16 cellular contexts compared by ENCODE assay signal in the genomic region with DNA sequence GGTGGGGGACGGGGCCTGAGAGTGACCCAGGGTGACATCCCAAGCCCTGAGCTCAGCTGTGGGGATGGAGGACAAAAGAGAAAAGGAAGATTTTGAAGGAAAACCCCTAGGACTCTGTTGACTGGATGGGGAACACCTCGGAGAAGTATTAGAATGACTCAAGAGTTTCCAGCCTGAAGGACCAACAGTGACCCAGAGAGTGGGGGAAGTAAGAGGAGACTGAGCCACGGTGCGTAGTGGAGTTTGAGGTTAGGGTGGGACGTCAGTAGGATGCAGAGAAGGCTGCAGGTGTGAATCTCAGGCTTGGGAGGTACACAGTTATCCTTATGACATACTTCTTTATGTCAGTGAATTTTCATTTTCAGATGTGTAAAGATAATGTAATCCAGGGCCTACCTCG.
DNase-seq lines count a peak whose midpoint lies in the region; ATAC-seq and TF ChIP-seq lines count a peak whose summit lies in the region.
"Had no signal": no experiment of that assay in that cellular context is flagged by ENCODE, and none has a peak within 500 bp of the region (broad histone marks: within the 10 kb centered on the region; RNA-seq: fewer than 3 reads in every experiment).

No MANE protein-coding gene starts in this region.

- H3K9ac ChIP-seq in SK-N-SH, result no peak overlapping the region
- H3K9ac ChIP-seq: BLaER1 treated with 17β-estradiol and CSF1 and Interleukin-3, amounts not matched to agents 10 nM and 100 nM; GM23248 had no signal

- CTCF ChIA-PET in GM10248 (lab: Yijun Ruan, JAX), result interaction anchor here (1.2 to 1.4 kb wide), 2 partner anchors 66 to 93 kb away, joined by 3 read pairs; no protein-coding TSS in a partner anchor
- CTCF ChIA-PET in SK-N-SH (lab: Yijun Ruan, JAX), result no interaction called here

- TF ChIP-seq EP300 in SK-N-SH (IDR thresholded peaks at IDR 0.05; ENCODE audit: borderline replicate concordance in 1 of 2, low read depth in 1 of 2, low read length in 1 of 2), result no peak
- TF ChIP-seq EP300 in esophagus muscularis mucosa (IDR thresholded peaks at IDR 0.05), result no peak

- 92% methylated on average over 6 of the region's 6 CpGs for WGBS in SK-N-SH (ENCODE audit: low lambda C conversion rate)
- 87% methylated on average over 6 of the region's 6 CpGs for WGBS in esophagus muscularis mucosa

- no peaks in the 10 kb centered on the region for H3K36me3 ChIP-seq in SK-N-SH (replicated peaks in 1 of 2; ENCODE audit: control insufficient read depth in 1 of 2, insufficient read depth in 2 of 2, low read length in 1 of 2)
- no peaks in the 10 kb centered on the region for H3K36me3 ChIP-seq in esophagus muscularis mucosa

- peak overlapping the region; percentile 30 for H3K4me3 Mint-ChIP-seq in activated naive CD8-positive, alpha-beta T cell treated with anti-CD3 and anti-CD28 coated beads for 36 hours
- H3K4me3 Mint-ChIP-seq in neural crest cell, result no peak overlapping the region

- H3F3A ChIP-seq in SK-N-SH (replicated peaks; ENCODE audit: insufficient read depth), result peaks cover 8% of the 10 kb centered on the region

- peak; percentile 62 for ATAC-seq in GM21529 (IDR thresholded peaks at IDR 0.05; ENCODE audit: unreplicated experiment)
- no peak for ATAC-seq in HG02938 (IDR thresholded peaks at IDR 0.05; ENCODE audit: unreplicated experiment)
- ATAC-seq: left cardiac atrium had no signal

- H3K27me3 Mint-ChIP-seq in activated naive CD8-positive, alpha-beta T cell treated with anti-CD3 and anti-CD28 coated beads for 36 hours, result no peaks in the 10 kb centered on the region
- no peaks in the 10 kb centered on the region for H3K27me3 Mint-ChIP-seq in neural crest cell (ENCODE audit: low read depth)

- H3K27me3 ChIP-seq in SK-N-SH (ENCODE audit: insufficient read depth), result no peaks in the 10 kb centered on the region
- H3K27me3 ChIP-seq in esophagus muscularis mucosa, result no peaks in the 10 kb centered on the region
- H3K27me3 ChIP-seq: BLaER1 treated with 17β-estradiol and CSF1 and Interleukin-3, amounts not matched to agents 10 nM and 100 nM; testis had no signal

- POLR2A ChIA-PET in GM10248 (lab: Yijun Ruan, JAX), result no interaction called here
- POLR2A ChIA-PET in SK-N-SH (lab: Yijun Ruan, JAX), result no interaction called here

- H3K4me1 Mint-ChIP-seq in activated naive CD8-positive, alpha-beta T cell treated with anti-CD3 and anti-CD28 coated beads for 36 hours, result peaks cover 94% of the 10 kb centered on the region
- peaks cover 31% of the 10 kb centered on the region for H3K4me1 Mint-ChIP-seq in neural crest cell

- H3K9me2 ChIP-seq in SK-N-SH, result no peaks in the 10 kb centered on the region

- TF ChIP-seq POLR2A in esophagus muscularis mucosa (IDR thresholded peaks at IDR 0.05; ENCODE audit: low read depth), result no peak

- intact Hi-C loops in esophagus muscularis mucosa (cut with DNase I), result no loop called here

- peaks cover 35% of the 10 kb centered on the region; the same call in 1 of the 2 replicates for H3K79me2 ChIP-seq in SK-N-SH (ENCODE audit: insufficient read depth)

- H3K4me3 ChIP-seq in SK-N-SH (ENCODE audit: low read depth in 2 of 2, low read length in 1 of 2), result no peak overlapping the region
- H3K4me3 ChIP-seq in esophagus muscularis mucosa, result no peak overlapping the region
- H3K4me3 ChIP-seq: BLaER1 treated with 17β-estradiol and CSF1 and Interleukin-3, amounts not matched to agents 10 nM and 100 nM; GM23248; testis had no signal

- DNase-seq in GM10248 (ENCODE audit: extremely low spot score) (peak; percentile 44), neural crest cell (ENCODE audit: low read depth, low spot score) (no peak), SK-N-SH (no peak), NCI-H2227 treated with DMSO at 0.1 percent for 48 hours (lab: John Stamatoyannopoulos, UW) (no peak), esophagus muscularis mucosa (ENCODE audit: extremely low spot score) (no peak)
- DNase-seq in activated naive CD8-positive, alpha-beta T cell treated with anti-CD3 and anti-CD28 coated beads for 36 hours, result no peak
- DNase-seq: aorta, DND-41, GM23248, hypothalamus, KG1, left cardiac atrium, testis had no signal

- H3K27ac Mint-ChIP-seq in activated naive CD8-positive, alpha-beta T cell treated with anti-CD3 and anti-CD28 coated beads for 36 hours, result peak overlapping the region; percentile 89
- H3K27ac Mint-ChIP-seq in neural crest cell (ENCODE audit: unreplicated experiment), result peak overlapping the region; percentile 5

- H3K4me1 ChIP-seq in SK-N-SH (ENCODE audit: control insufficient read depth in 1 of 2, insufficient read depth in 2 of 2, low read depth in 1 of 2, low read length in 1 of 2), result peaks cover 16 to 18% of the 10 kb centered on the region in 2 experiments; a peak in 2 of 4 replicates
- H3K4me1 ChIP-seq in esophagus muscularis mucosa, result peaks cover 30 to 75% (median 46%) of the 10 kb centered on the region in 4 donors

- H4K20me1 ChIP-seq in SK-N-SH (ENCODE audit: insufficient read depth), result peaks cover 48% of the 10 kb centered on the region

- TF ChIP-seq RAD21 in SK-N-SH (IDR thresholded peaks at IDR 0.05; ENCODE audit: low read length), result no peak

- H3K4me2 ChIP-seq in SK-N-SH, result no peak overlapping the region

- TF ChIP-seq CTCF in GM10248 (IDR thresholded peaks at IDR 0.05; ENCODE audit: control extremely low read depth, extremely low read depth, low read depth, missing control alignments) (no peak), neural crest cell (conservative IDR thresholded peaks at IDR 0.05) (no peak), SK-N-SH (IDR thresholded peaks at IDR 0.05) (no peak), esophagus muscularis mucosa (IDR thresholded peaks at IDR 0.05) (no peak)

- no peak overlapping the region for H3K27ac ChIP-seq in SK-N-SH (ENCODE audit: low read depth in 2 of 2, low read length in 1 of 2)
- H3K27ac ChIP-seq in esophagus muscularis mucosa (replicated peaks in 1 of 4), result no peak overlapping the region
- H3K27ac ChIP-seq: BLaER1 treated with 17β-estradiol and CSF1 and Interleukin-3, amounts not matched to agents 10 nM and 100 nM; GM23248; testis had no signal

- H3K9me3 Mint-ChIP-seq in activated naive CD8-positive, alpha-beta T cell treated with anti-CD3 and anti-CD28 coated beads for 36 hours, result no peaks in the 10 kb centered on the region
- H3K9me3 Mint-ChIP-seq in neural crest cell, result no peaks in the 10 kb centered on the region

- peaks cover 62% of the 10 kb centered on the region for H3K36me3 Mint-ChIP-seq in activated naive CD8-positive, alpha-beta T cell treated with anti-CD3 and anti-CD28 coated beads for 36 hours
- no peaks in the 10 kb centered on the region for H3K36me3 Mint-ChIP-seq in neural crest cell (ENCODE audit: low read depth)

- H3K9me3 ChIP-seq in SK-N-SH (no peaks in the 10 kb centered on the region), esophagus muscularis mucosa (no peaks in the 10 kb centered on the region)
- H3K9me3 ChIP-seq: BLaER1 treated with 17β-estradiol and CSF1 and Interleukin-3, amounts not matched to agents 10 nM and 100 nM; testis had no signal

- H2AFZ ChIP-seq in SK-N-SH (ENCODE audit: low read depth), result no peak overlapping the region
- H2AFZ ChIP-seq: GM23248 had no signal

TF ChIP-seq in SK-N-SH, 30 proteins besides CTCF, POLR2A, EP300 and RAD21 (continues in another document):
- TF ChIP-seq MXI1 (IDR thresholded peaks at IDR 0.05; ENCODE audit: low read depth, low read length), result no peak
- TF ChIP-seq YY1 (IDR thresholded peaks at IDR 0.05; ENCODE audit: low read depth), result no peak
- TF ChIP-seq, protein P1, sequence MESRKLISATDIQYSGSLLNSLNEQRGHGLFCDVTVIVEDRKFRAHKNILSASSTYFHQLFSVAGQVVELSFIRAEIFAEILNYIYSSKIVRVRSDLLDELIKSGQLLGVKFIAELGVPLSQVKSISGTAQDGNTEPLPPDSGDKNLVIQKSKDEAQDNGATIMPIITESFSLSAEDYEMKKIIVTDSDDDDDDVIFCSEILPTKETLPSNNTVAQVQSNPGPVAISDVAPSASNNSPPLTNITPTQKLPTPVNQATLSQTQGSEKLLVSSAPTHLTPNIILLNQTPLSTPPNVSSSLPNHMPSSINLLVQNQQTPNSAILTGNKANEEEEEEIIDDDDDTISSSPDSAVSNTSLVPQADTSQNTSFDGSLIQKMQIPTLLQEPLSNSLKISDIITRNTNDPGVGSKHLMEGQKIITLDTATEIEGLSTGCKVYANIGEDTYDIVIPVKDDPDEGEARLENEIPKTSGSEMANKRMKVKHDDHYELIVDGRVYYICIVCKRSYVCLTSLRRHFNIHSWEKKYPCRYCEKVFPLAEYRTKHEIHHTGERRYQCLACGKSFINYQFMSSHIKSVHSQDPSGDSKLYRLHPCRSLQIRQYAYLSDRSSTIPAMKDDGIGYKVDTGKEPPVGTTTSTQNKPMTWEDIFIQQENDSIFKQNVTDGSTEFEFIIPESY (IDR thresholded peaks at IDR 0.05; ENCODE audit: borderline replicate concordance, low read depth), result no peak
- no peak for TF ChIP-seq POLR2AphosphoS5 (IDR thresholded peaks at IDR 0.05; ENCODE audit: low read depth, low read length)
- no peak for TF ChIP-seq CHD2 (IDR thresholded peaks at IDR 0.05; ENCODE audit: low read length, partially characterized antibody)
- TF ChIP-seq SMC3 (IDR thresholded peaks at IDR 0.05; ENCODE audit: low read depth, low read length), result no peak
- TF ChIP-seq NFIC (IDR thresholded peaks at IDR 0.05; ENCODE audit: borderline replicate concordance), result no peak
- TF ChIP-seq, protein P2, sequence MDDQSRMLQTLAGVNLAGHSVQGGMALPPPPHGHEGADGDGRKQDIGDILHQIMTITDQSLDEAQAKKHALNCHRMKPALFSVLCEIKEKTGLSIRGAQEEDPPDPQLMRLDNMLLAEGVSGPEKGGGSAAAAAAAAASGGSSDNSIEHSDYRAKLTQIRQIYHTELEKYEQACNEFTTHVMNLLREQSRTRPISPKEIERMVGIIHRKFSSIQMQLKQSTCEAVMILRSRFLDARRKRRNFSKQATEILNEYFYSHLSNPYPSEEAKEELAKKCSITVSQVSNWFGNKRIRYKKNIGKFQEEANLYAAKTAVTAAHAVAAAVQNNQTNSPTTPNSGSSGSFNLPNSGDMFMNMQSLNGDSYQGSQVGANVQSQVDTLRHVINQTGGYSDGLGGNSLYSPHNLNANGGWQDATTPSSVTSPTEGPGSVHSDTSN (IDR thresholded peaks at IDR 0.05), result no peak
- no peak for TF ChIP-seq RFX5 (IDR thresholded peaks at IDR 0.05; ENCODE audit: low read length)
- TF ChIP-seq, protein P3, sequence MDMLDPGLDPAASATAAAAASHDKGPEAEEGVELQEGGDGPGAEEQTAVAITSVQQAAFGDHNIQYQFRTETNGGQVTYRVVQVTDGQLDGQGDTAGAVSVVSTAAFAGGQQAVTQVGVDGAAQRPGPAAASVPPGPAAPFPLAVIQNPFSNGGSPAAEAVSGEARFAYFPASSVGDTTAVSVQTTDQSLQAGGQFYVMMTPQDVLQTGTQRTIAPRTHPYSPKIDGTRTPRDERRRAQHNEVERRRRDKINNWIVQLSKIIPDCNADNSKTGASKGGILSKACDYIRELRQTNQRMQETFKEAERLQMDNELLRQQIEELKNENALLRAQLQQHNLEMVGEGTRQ (IDR thresholded peaks at IDR 0.05; ENCODE audit: borderline replicate concordance, low read depth, low read length), result no peak
- TF ChIP-seq FOXM1 (IDR thresholded peaks at IDR 0.05; ENCODE audit: low read depth), result no peak
- TF ChIP-seq MEF2A (IDR thresholded peaks at IDR 0.05; ENCODE audit: borderline replicate concordance, low read depth), result no peak
- no peak for TF ChIP-seq ELF1 (IDR thresholded peaks at IDR 0.05)
